ENCODE assay signal across 22 cellular contexts in the genomic region with DNA sequence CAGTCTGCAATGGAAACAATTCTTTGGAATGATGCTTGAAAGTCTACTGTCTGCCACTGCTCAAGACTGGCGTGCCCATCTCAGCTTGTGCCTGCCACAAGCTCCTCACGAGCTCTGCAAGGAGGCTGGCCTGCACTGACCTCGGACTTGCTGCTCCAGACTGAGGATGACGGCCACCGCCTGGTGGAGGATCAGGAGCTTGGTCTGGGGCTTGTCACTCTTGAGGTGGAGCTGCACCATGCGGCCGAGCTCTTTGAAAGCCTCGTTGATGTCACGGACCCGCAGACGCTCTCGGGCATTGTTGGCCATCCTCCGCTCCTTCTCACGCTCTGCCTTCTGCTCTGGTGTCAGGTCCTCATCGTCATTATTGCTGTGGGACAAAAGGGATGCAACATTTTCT.
DNase-seq lines count a peak whose midpoint lies in the region; ATAC-seq and TF ChIP-seq lines count a peak whose summit lies in the region.
"Had no signal": no experiment of that assay in that cellular context is flagged by ENCODE, and none has a peak within 500 bp of the region (broad histone marks: within the 10 kb centered on the region; RNA-seq: fewer than 3 reads in every experiment).

No MANE protein-coding gene starts in this region.

- H3K9me3 Mint-ChIP-seq in H9 (no peaks in the 10 kb centered on the region), chondrocyte (ENCODE audit: low read depth) (no peaks in the 10 kb centered on the region)
- H3K9me3 Mint-ChIP-seq in natural killer cell treated with Interleukin-12 subunit alpha and Interleukin-12 subunit beta and Interleukin-15 and Interleukin-18, amount 100 ng/mL, for 72 hours, result no peaks in the 10 kb centered on the region
- H3K9me3 Mint-ChIP-seq: activated T-helper 17 cell treated with anti-CD3 and anti-CD28 coated beads, Interleukin-2, amount 50 U/mL, for 72 hours had no signal

- H3K23me2 ChIP-seq in H9 (ENCODE audit: insufficient read length, low read depth, low read length, poor library complexity, severe bottlenecking), result no peaks in the 10 kb centered on the region

- H4K5ac ChIP-seq in H9 (ENCODE audit: insufficient read length, low read depth, low read length), result no peak overlapping the region

- H3K4me2 ChIP-seq in H9 (ENCODE audit: insufficient read depth, insufficient read length, low read length) (no peak overlapping the region), mesenchymal stem cell (ENCODE audit: low read length, poor library complexity, severe bottlenecking) (no peak overlapping the region)

- H3K4me1 ChIP-seq in H9 (ENCODE audit: insufficient read depth, low read length) (no peaks in the 10 kb centered on the region), mesenchymal stem cell (ENCODE audit: control insufficient read depth, insufficient read depth, low read depth, low read length) (no peaks in the 10 kb centered on the region)
- H3K4me1 ChIP-seq: BE2C, uterus had no signal

- DNase-seq in H9 (no peak), dorsolateral prefrontal cortex (peak in 2 of 10 donors; percentile 10 to 49), mesenchymal stem cell (no peak), substantia nigra (lab: John Stamatoyannopoulos, UW) (peak in 11 of 49 donors; percentile 4 to 25 (median 13)), chondrocyte (ENCODE audit: low spot score) (no peak)
- no peak for DNase-seq in natural killer cell treated with Interleukin-12 subunit alpha and Interleukin-12 subunit beta and Interleukin-15 and Interleukin-18, amount 100 ng/mL, for 72 hours (ENCODE audit: low spot score)
- DNase-seq: activated CD4-positive, alpha-beta T cell treated with anti-CD3 and anti-CD28 coated beads for 36 hours; activated CD8-positive, alpha-beta memory T cell treated with anti-CD3 and anti-CD28 coated beads, Interleukin-2, amount 10 ng/mL, durations not matched to agents 7 days and 5 days; BE2C; effector CD8-positive, alpha-beta T cell; EL; Karpas-422; mucosa of descending colon; NCI-H1092; NCI-H2171; occipital lobe; stimulated activated CD4-positive, alpha-beta T cell treated with anti-CD3 and anti-CD28 coated beads, Interleukin-1b, Interleukin-23, amount 100 ng/mL, for 48 hours; stomach; uterus had no signal

- no peak overlapping the region for H2BK12ac ChIP-seq in H9 (ENCODE audit: insufficient read length, low read depth, low read length)
- H2BK12ac ChIP-seq in mesenchymal stem cell (ENCODE audit: low read length in 2 of 2), result peak overlapping the region in 1 of 2 experiments; percentile 89

- no peaks in the 10 kb centered on the region for H3K79me2 ChIP-seq in H9 (ENCODE audit: insufficient read depth, low read length)

- no CpG with 5 or more reads among the region's 15 CpGs for WGBS in H9 (ENCODE audit: extremely low coverage, insufficient read length, low lambda C conversion rate)
- 88% methylated on average over 15 of the region's 15 CpGs for WGBS in mesenchymal stem cell

- H3K18ac ChIP-seq in H9 (ENCODE audit: insufficient read length, low read depth, low read length), result no peak overlapping the region
- H3K18ac ChIP-seq in mesenchymal stem cell (ENCODE audit: low read depth in 1 of 2, low read length in 2 of 2), result peak overlapping the region in 1 of 2 experiments; percentile 38

- H3K4me1 Mint-ChIP-seq in H9, result peaks cover 12 to 16% of the 10 kb centered on the region in 2 experiments
- no peaks in the 10 kb centered on the region for H3K4me1 Mint-ChIP-seq in natural killer cell treated with Interleukin-12 subunit alpha and Interleukin-12 subunit beta and Interleukin-15 and Interleukin-18, amount 100 ng/mL, for 72 hours (ENCODE audit: low read depth in 2 of 2)
- peaks cover 14% of the 10 kb centered on the region for H3K4me1 Mint-ChIP-seq in chondrocyte (ENCODE audit: low read depth)
- H3K4me1 Mint-ChIP-seq: activated CD4-positive, alpha-beta T cell treated with anti-CD3 and anti-CD28 coated beads for 36 hours; activated CD8-positive, alpha-beta memory T cell treated with anti-CD3 and anti-CD28 coated beads, Interleukin-2, amount 10 ng/mL, durations not matched to agents 7 days and 5 days; activated T-helper 17 cell treated with anti-CD3 and anti-CD28 coated beads, Interleukin-2, amount 50 U/mL, for 72 hours had no signal

- no peak overlapping the region for H3T11ph ChIP-seq in H9 (ENCODE audit: low read length)

- H3K27ac Mint-ChIP-seq in H9, result peak overlapping the region in 2 of 3 experiments; percentile 27 to 88; a peak in 3 of 7 replicates
- no peak overlapping the region for H3K27ac Mint-ChIP-seq in natural killer cell treated with Interleukin-12 subunit alpha and Interleukin-12 subunit beta and Interleukin-15 and Interleukin-18, amount 100 ng/mL, for 72 hours
- H3K27ac Mint-ChIP-seq in chondrocyte (ENCODE audit: unreplicated experiment), result no peak overlapping the region
- H3K27ac Mint-ChIP-seq: activated CD4-positive, alpha-beta T cell treated with anti-CD3 and anti-CD28 coated beads for 36 hours; activated CD8-positive, alpha-beta memory T cell treated with anti-CD3 and anti-CD28 coated beads, Interleukin-2, amount 10 ng/mL, durations not matched to agents 7 days and 5 days; activated T-helper 17 cell treated with anti-CD3 and anti-CD28 coated beads, Interleukin-2, amount 50 U/mL, for 72 hours had no signal

- H3K79me1 ChIP-seq in H9 (ENCODE audit: insufficient read depth, low read depth, low read length, poor library complexity, severe bottlenecking) (no peaks in the 10 kb centered on the region), mesenchymal stem cell (replicated peaks; ENCODE audit: low read length, poor library complexity, severe bottlenecking) (no peaks in the 10 kb centered on the region)

- no peak overlapping the region for H3K4me3 Mint-ChIP-seq in H9
- H3K4me3 Mint-ChIP-seq in natural killer cell treated with Interleukin-12 subunit alpha and Interleukin-12 subunit beta and Interleukin-15 and Interleukin-18, amount 100 ng/mL, for 72 hours, result no peak overlapping the region
- H3K4me3 Mint-ChIP-seq in chondrocyte (ENCODE audit: unreplicated experiment), result no peak overlapping the region
- H3K4me3 Mint-ChIP-seq: activated CD4-positive, alpha-beta T cell treated with anti-CD3 and anti-CD28 coated beads for 36 hours; activated CD8-positive, alpha-beta memory T cell treated with anti-CD3 and anti-CD28 coated beads, Interleukin-2, amount 10 ng/mL, durations not matched to agents 7 days and 5 days; activated T-helper 17 cell treated with anti-CD3 and anti-CD28 coated beads, Interleukin-2, amount 50 U/mL, for 72 hours had no signal

- H2AFZ ChIP-seq in H9 (ENCODE audit: low read length) (no peak overlapping the region), mesenchymal stem cell (ENCODE audit: low read depth, low read length) (no peak overlapping the region)

- no peak overlapping the region for H4K8ac ChIP-seq in H9 (replicated peaks; ENCODE audit: insufficient read length, low read depth, low read length)
- H4K8ac ChIP-seq in mesenchymal stem cell (ENCODE audit: low read length), result no peak overlapping the region

- no peak overlapping the region for H2BK120ac ChIP-seq in H9 (ENCODE audit: low read depth, low read length, poor library complexity, severe bottlenecking)
- H2BK120ac ChIP-seq in mesenchymal stem cell (ENCODE audit: low read depth, low read length), result no peak overlapping the region

- H3K14ac ChIP-seq in H9 (ENCODE audit: insufficient read depth, low read length) (no peak overlapping the region), mesenchymal stem cell (ENCODE audit: low read length in 2 of 2) (no peak overlapping the region)

- H3K27me3 Mint-ChIP-seq in H9 (ENCODE audit: low read depth) (no peaks in the 10 kb centered on the region), chondrocyte (ENCODE audit: low read depth) (no peaks in the 10 kb centered on the region)
- H3K27me3 Mint-ChIP-seq in natural killer cell treated with Interleukin-12 subunit alpha and Interleukin-12 subunit beta and Interleukin-15 and Interleukin-18, amount 100 ng/mL, for 72 hours, result no peaks in the 10 kb centered on the region
- H3K27me3 Mint-ChIP-seq: activated CD4-positive, alpha-beta T cell treated with anti-CD3 and anti-CD28 coated beads for 36 hours; activated CD8-positive, alpha-beta memory T cell treated with anti-CD3 and anti-CD28 coated beads, Interleukin-2, amount 10 ng/mL, durations not matched to agents 7 days and 5 days; activated T-helper 17 cell treated with anti-CD3 and anti-CD28 coated beads, Interleukin-2, amount 50 U/mL, for 72 hours had no signal

- no peak overlapping the region for H3K4ac ChIP-seq in H9 (ENCODE audit: low read depth, low read length)
- peak overlapping the region in 1 of 2 experiments; percentile 15 for H3K4ac ChIP-seq in mesenchymal stem cell (ENCODE audit: low read depth in 1 of 2, low read length in 2 of 2)

- peaks cover 6 to 95% of the 10 kb centered on the region in 2 experiments for H3K36me3 ChIP-seq in mesenchymal stem cell (ENCODE audit: control insufficient read depth in 1 of 2, insufficient read depth in 2 of 2, low read depth in 1 of 2, low read length in 2 of 2)
- H3K36me3 ChIP-seq: uterus had no signal

- TF ChIP-seq CTCF in H9 (conservative IDR thresholded peaks at IDR 0.05), result no peak
- TF ChIP-seq CTCF in dorsolateral prefrontal cortex (IDR thresholded peaks at IDR 0.05 in 54 of 56, conservative IDR thresholded peaks at IDR 0.05 in 2 of 56; ENCODE audit: low read depth in 1 of 56, partially characterized antibody in 56 of 56), result peak in 1 of 56 donors; percentile 2
- TF ChIP-seq CTCF in chondrocyte (IDR thresholded peaks at IDR 0.05), result no peak

- no peak overlapping the region for H2BK20ac ChIP-seq in H9 (ENCODE audit: low read depth, low read length, poor library complexity, severe bottlenecking)

- H4K20me1 ChIP-seq in H9 (ENCODE audit: control insufficient read depth, insufficient read depth, insufficient read length), result no peaks in the 10 kb centered on the region

- H2AK5ac ChIP-seq in H9 (ENCODE audit: insufficient read length, low read length) (no peak overlapping the region), mesenchymal stem cell (ENCODE audit: low read length, severe bottlenecking) (no peak overlapping the region)

- H2BK5ac ChIP-seq in H9 (ENCODE audit: insufficient read length, low read length) (no peak overlapping the region), mesenchymal stem cell (ENCODE audit: low read depth, low read length, poor library complexity, severe bottlenecking) (no peak overlapping the region)

- H3K4me3 ChIP-seq in dorsolateral prefrontal cortex, result no peak overlapping the region
- no peak overlapping the region for H3K4me3 ChIP-seq in mesenchymal stem cell (ENCODE audit: insufficient read depth in 1 of 2, low read depth in 1 of 2, low read length in 2 of 2)
- H3K4me3 ChIP-seq: mucosa of descending colon, stomach, uterus had no signal

- H3K9ac ChIP-seq in H9 (ENCODE audit: extremely low read depth, insufficient read length, low read length) (no peak overlapping the region), mesenchymal stem cell (ENCODE audit: low read length) (no peak overlapping the region)

- intact Hi-C loops in dorsolateral prefrontal cortex (cut with DNase I), result no loop called here

- H3K36me3 Mint-ChIP-seq in H9 (ENCODE audit: insufficient read depth in 1 of 3, low read depth in 3 of 3) (peaks cover 31 to 75% (median 70%) of the 10 kb centered on the region in 3 experiments; a peak in 6 of 7 replicates), chondrocyte (ENCODE audit: low read depth) (peaks cover 28% of the 10 kb centered on the region)
- H3K36me3 Mint-ChIP-seq in natural killer cell treated with Interleukin-12 subunit alpha and Interleukin-12 subunit beta and Interleukin-15 and Interleukin-18, amount 100 ng/mL, for 72 hours, result no peaks in the 10 kb centered on the region
- H3K36me3 Mint-ChIP-seq: activated CD8-positive, alpha-beta memory T cell treated with anti-CD3 and anti-CD28 coated beads, Interleukin-2, amount 10 ng/mL, durations not matched to agents 7 days and 5 days had no signal

- no peaks in the 10 kb centered on the region for H3K27me3 ChIP-seq in H9 (ENCODE audit: insufficient read depth, low read length)
- no peaks in the 10 kb centered on the region for H3K27me3 ChIP-seq in dorsolateral prefrontal cortex
- H3K27me3 ChIP-seq in mesenchymal stem cell (ENCODE audit: control insufficient read depth in 1 of 2, insufficient read depth in 1 of 2, low read length in 2 of 2), result no peaks in the 10 kb centered on the region
- H3K27me3 ChIP-seq: BE2C, stomach, uterus had no signal

- H3K23ac ChIP-seq in H9 (ENCODE audit: insufficient read length, low read depth, low read length), result no peak overlapping the region
- H3K23ac ChIP-seq in mesenchymal stem cell (ENCODE audit: low read length in 2 of 2), result no peak overlapping the region

- H3K56ac ChIP-seq in H9 (ENCODE audit: insufficient read length, low read depth, low read length), result no peak overlapping the region

- no peak overlapping the region for H2BK15ac ChIP-seq in H9 (ENCODE audit: low read depth, low read length)
- no peak overlapping the region for H2BK15ac ChIP-seq in mesenchymal stem cell (ENCODE audit: low read depth, poor library complexity, severe bottlenecking)

- ATAC-seq in natural killer cell treated with Interleukin-12 subunit alpha and Interleukin-12 subunit beta and Interleukin-15 and Interleukin-18, amount 100 ng/mL, for 72 hours, result no peak
- no peak for ATAC-seq in HG03175 (IDR thresholded peaks at IDR 0.05; ENCODE audit: unreplicated experiment)
- ATAC-seq: activated CD4-positive, alpha-beta T cell treated with anti-CD3 and anti-CD28 coated beads for 36 hours; activated CD8-positive, alpha-beta memory T cell treated with anti-CD3 and anti-CD28 coated beads, Interleukin-2, amount 10 ng/mL, durations not matched to agents 7 days and 5 days; activated T-helper 17 cell treated with anti-CD3 and anti-CD28 coated beads, Interleukin-2, amount 50 U/mL, for 72 hours; mucosa of descending colon; Panc1 had no signal

- H4K91ac ChIP-seq in H9 (ENCODE audit: insufficient read length, low read depth, low read length), result no peak overlapping the region
- peak overlapping the region; percentile 43 for H4K91ac ChIP-seq in mesenchymal stem cell (ENCODE audit: low read length)

- no peaks in the 10 kb centered on the region for H3K9me3 ChIP-seq in H9 (ENCODE audit: control insufficient read depth, low read depth, low read length)
- H3K9me3 ChIP-seq in mesenchymal stem cell (ENCODE audit: control insufficient read depth, low read length), result no peaks in the 10 kb centered on the region
- H3K9me3 ChIP-seq: BE2C, mucosa of descending colon, stomach, uterus had no signal

- no peak overlapping the region for H3K27ac ChIP-seq in H9 (ENCODE audit: insufficient read length, low read depth, low read length)
- H3K27ac ChIP-seq in dorsolateral prefrontal cortex, result peak overlapping the region in 55 of 59 donors; percentile 17 to 85 (median 63)
- no peak overlapping the region for H3K27ac ChIP-seq in mesenchymal stem cell (ENCODE audit: low read length, poor library complexity, severe bottlenecking)
- peak overlapping the region; percentile 19 for H3K27ac ChIP-seq in substantia nigra (ENCODE audit: low read depth, low read length, poor library complexity, severe bottlenecking)

Comparison
In these comparisons a context has a peak if more than half of its experiments do, and no peak if none do; other contexts are left out.
1. H3K27ac ChIP-seq: peak in dorsolateral prefrontal cortex (55 of 59) and substantia nigra (single experiment); none in H9 (single experiment) and mesenchymal stem cell (single experiment).
2. H3K27ac Mint-ChIP-seq: peak in H9 (2 of 3); none in natural killer cell treated with Interleukin-12 subunit alpha and Interleukin-12 subunit beta and Interleukin-15 and Interleukin-18, amount 100 ng/mL, for 72 hours (0 of 2) and chondrocyte (single experiment).